Comparison of ENCODE assay signal across 8 cellular contexts in genomic region chr14:93332853-93333630, GRCh38. TPM values are rescaled to one million over a fixed set of nuclear protein-coding genes. Genes with fewer than 3 reads are reported as not detected.
DNase-seq lines count a peak whose midpoint lies in the region; ATAC-seq, FAIRE-seq and TF ChIP-seq lines count a peak whose summit lies in the region.

A gene with protein sequence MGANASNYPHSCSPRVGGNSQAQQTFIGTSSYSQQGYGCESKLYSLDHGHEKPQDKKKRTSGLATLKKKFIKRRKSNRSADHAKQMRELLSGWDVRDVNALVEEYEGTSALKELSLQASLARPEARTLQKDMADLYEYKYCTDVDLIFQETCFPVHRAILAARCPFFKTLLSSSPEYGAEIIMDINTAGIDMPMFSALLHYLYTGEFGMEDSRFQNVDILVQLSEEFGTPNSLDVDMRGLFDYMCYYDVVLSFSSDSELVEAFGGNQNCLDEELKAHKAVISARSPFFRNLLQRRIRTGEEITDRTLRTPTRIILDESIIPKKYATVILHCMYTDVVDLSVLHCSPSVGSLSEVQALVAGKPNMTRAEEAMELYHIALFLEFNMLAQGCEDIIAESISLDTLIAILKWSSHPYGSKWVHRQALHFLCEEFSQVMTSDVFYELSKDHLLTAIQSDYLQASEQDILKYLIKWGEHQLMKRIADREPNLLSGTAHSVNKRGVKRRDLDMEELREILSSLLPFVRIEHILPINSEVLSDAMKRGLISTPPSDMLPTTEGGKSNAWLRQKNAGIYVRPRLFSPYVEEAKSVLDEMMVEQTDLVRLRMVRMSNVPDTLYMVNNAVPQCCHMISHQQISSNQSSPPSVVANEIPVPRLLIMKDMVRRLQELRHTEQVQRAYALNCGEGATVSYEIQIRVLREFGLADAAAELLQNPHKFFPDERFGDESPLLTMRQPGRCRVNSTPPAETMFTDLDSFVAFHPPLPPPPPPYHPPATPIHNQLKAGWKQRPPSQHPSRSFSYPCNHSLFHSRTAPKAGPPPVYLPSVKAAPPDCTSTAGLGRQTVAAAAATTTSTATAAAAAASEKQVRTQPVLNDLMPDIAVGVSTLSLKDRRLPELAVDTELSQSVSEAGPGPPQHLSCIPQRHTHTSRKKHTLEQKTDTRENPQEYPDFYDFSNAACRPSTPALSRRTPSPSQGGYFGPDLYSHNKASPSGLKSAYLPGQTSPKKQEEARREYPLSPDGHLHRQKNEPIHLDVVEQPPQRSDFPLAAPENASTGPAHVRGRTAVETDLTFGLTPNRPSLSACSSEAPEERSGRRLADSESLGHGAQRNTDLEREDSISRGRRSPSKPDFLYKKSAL (minus strand): TSS chr14:93333036. CDS start chr14:93296051, 36,985 bp downstream.

- peak within 1 kb of the TSS; percentile 5 for H4K91ac ChIP-seq in H1 (replicated peaks; ENCODE audit: insufficient read length, low read length)

- H3K23ac ChIP-seq in H1 (ENCODE audit: insufficient read length) (no peak within 1 kb of the TSS), mesendoderm (ENCODE audit: low read length) (peak within 1 kb of the TSS; percentile 56)

- H2BK20ac ChIP-seq in H1 (ENCODE audit: low read length) = no peak within 1 kb of the TSS

- H3K27me3 ChIP-seq in HUES48 (ENCODE audit: control insufficient read depth, insufficient read depth, low read length) (no peaks in the 10 kb centered on the region), NT2/D1 (ENCODE audit: insufficient read depth, insufficient read length) (no peaks in the 10 kb centered on the region), H1 (replicated peaks in 1 of 4; ENCODE audit: control insufficient read depth in 3 of 4, extremely low read depth in 1 of 4, insufficient read depth in 3 of 4, low read length in 3 of 4) (no peaks in the 10 kb centered on the region), mesendoderm (ENCODE audit: insufficient read depth, low read length, poor library complexity) (no peaks in the 10 kb centered on the region)

- peak in 1 of 2 experiments; percentile 22; a peak in 1 of 4 replicates for TF ChIP-seq RAD21 in H1 (IDR thresholded peaks at IDR 0.05 in 1 of 2, conservative IDR thresholded peaks at IDR 0.05 in 1 of 2; ENCODE audit: low read depth in 2 of 2, low read length in 2 of 2)

- 2% methylated on average over 49 of the region's 74 CpGs; no CpG with 5 or more reads in 1 of the 2 experiments for WGBS in H1 (ENCODE audit: extremely low coverage in 1 of 2, insufficient coverage in 1 of 2, insufficient read length in 1 of 2, insufficient replicate concordance in 2 of 2, low coverage in 1 of 2, low lambda C conversion rate in 2 of 2, missing lambda C conversion rate in 1 of 2), 2 experiments
- no CpG with 5 or more reads among the region's 74 CpGs for WGBS in mesendoderm (ENCODE audit: extremely low coverage, insufficient coverage, low lambda C conversion rate)

- peak within 1 kb of the TSS; percentile 31; the same call in 1 of the 2 replicates for H2BK15ac ChIP-seq in H1 (ENCODE audit: low read length)
- no peak within 1 kb of the TSS for H2BK15ac ChIP-seq in mesendoderm (replicated peaks; ENCODE audit: low read depth)

- H3K4me3 ChIP-seq in HUES48 (ENCODE audit: low read depth, low read length) = peak within 1 kb of the TSS; percentile 92
- H3K4me3 ChIP-seq in NT2/D1 (ENCODE audit: insufficient read length, low read depth) = peak within 1 kb of the TSS; percentile 58
- peak within 1 kb of the TSS; percentile 79 to 92 (median 84) for H3K4me3 ChIP-seq in H1 (ENCODE audit: extremely low read depth in 1 of 4, insufficient read depth in 2 of 4, low read depth in 3 of 4, low read length in 4 of 4)
- H3K4me3 ChIP-seq in mesendoderm (ENCODE audit: low read length) = peak within 1 kb of the TSS; percentile 92

- peak within 1 kb of the TSS; percentile 48 for H3K4ac ChIP-seq in H1 (replicated peaks; ENCODE audit: insufficient read length, low read depth, low read length)
- peak within 1 kb of the TSS; percentile 100 for H3K4ac ChIP-seq in mesendoderm (ENCODE audit: low read depth, low read length)

- peak within 1 kb of the TSS; percentile 87 to 92 for H3K4me2 ChIP-seq in H1 (ENCODE audit: insufficient read depth in 1 of 2, low read depth in 2 of 2, low read length in 2 of 2)
- H3K4me2 ChIP-seq in mesendoderm (ENCODE audit: low read length) = peak within 1 kb of the TSS; percentile 90

- H2BK12ac ChIP-seq in H1 (ENCODE audit: low read depth, low read length) = no peak within 1 kb of the TSS

- peaks cover 9% of the 10 kb centered on the region for H3K23me2 ChIP-seq in H1 (ENCODE audit: low read depth, low read length)

- no peak for FAIRE-seq in H1 (lab: Jason Lieb, UNC)

- H2BK120ac ChIP-seq in H1 (replicated peaks; ENCODE audit: low read depth, low read length) (no peak within 1 kb of the TSS), mesendoderm (ENCODE audit: low read depth, low read length) (peak within 1 kb of the TSS; percentile 19)

- H3K4me1 Mint-ChIP-seq in activated CD8-positive, alpha-beta memory T cell treated with anti-CD3 and anti-CD28 coated beads, Interleukin-2, amount 10 ng/mL, durations not matched to agents 7 days and 5 days = peaks cover 42% of the 10 kb centered on the region

- peaks cover 0 to 11% of the 10 kb centered on the region in 2 experiments for H4K20me1 ChIP-seq in H1 (replicated peaks in 1 of 2; ENCODE audit: control insufficient read depth in 1 of 2, insufficient read depth in 2 of 2, low read length in 2 of 2)

- DNase-seq in Caki2 (ENCODE audit: low read depth) (peak; percentile 93), NT2/D1 (ENCODE audit: low read depth, low spot score) (peak; percentile 80), H1 (ENCODE audit: low read depth in 1 of 2, low spot score in 2 of 2) (peak; percentile 78 to 95), mesendoderm (peak; percentile 96)
- peak; percentile 95 for DNase-seq in activated CD8-positive, alpha-beta memory T cell treated with anti-CD3 and anti-CD28 coated beads, Interleukin-2, amount 10 ng/mL, durations not matched to agents 7 days and 5 days
- DNase-seq in stimulated activated CD8-positive, alpha-beta memory T cell treated with anti-CD3 and anti-CD28 coated beads, Interleukin-12 subunit alpha, Interleukin-12 subunit beta, amount 100 ng/mL, for 4 hours (ENCODE audit: low read depth) = peak; percentile 93

- no peak for TF ChIP-seq EP300 in H1 (IDR thresholded peaks at IDR 0.05; ENCODE audit: borderline replicate concordance in 1 of 2, low read depth in 2 of 2, low read length in 2 of 2)

- no peaks in the 10 kb centered on the region for H3K9me3 Mint-ChIP-seq in activated CD8-positive, alpha-beta memory T cell treated with anti-CD3 and anti-CD28 coated beads, Interleukin-2, amount 10 ng/mL, durations not matched to agents 7 days and 5 days (ENCODE audit: low read depth)

- H3K36me3 Mint-ChIP-seq in activated CD8-positive, alpha-beta memory T cell treated with anti-CD3 and anti-CD28 coated beads, Interleukin-2, amount 10 ng/mL, durations not matched to agents 7 days and 5 days = peaks cover 7% of the 10 kb centered on the region

- H3K79me2 ChIP-seq in H1 (ENCODE audit: control insufficient read depth in 1 of 2, insufficient read depth in 2 of 2, low read length in 2 of 2) (peaks cover 14 to 53% of the 10 kb centered on the region in 2 experiments), mesendoderm (ENCODE audit: control insufficient read depth, insufficient read depth, low read length) (peaks cover 41% of the 10 kb centered on the region)

- H3K36me3 ChIP-seq in HUES48 (ENCODE audit: control insufficient read depth, insufficient read depth, low read length) (no peaks in the 10 kb centered on the region), NT2/D1 (ENCODE audit: insufficient read depth, insufficient read length, low read length) (peaks cover 3% of the 10 kb centered on the region), H1 (ENCODE audit: control insufficient read depth in 2 of 4, insufficient read depth in 4 of 4, low read length in 3 of 4) (no peaks in the 10 kb centered on the region), mesendoderm (ENCODE audit: control insufficient read depth, insufficient read depth, low read length) (no peaks in the 10 kb centered on the region)

- H3K56ac ChIP-seq in H1 (replicated peaks; ENCODE audit: insufficient read length, low read depth, low read length) = no peak within 1 kb of the TSS
- H3K56ac ChIP-seq in mesendoderm (ENCODE audit: low read length) = peak within 1 kb of the TSS; percentile 94

- peak within 1 kb of the TSS; percentile 79 for H2AFZ ChIP-seq in H1 (ENCODE audit: low read length)

- POLR2A ChIA-PET in H1 (lab: Charles Lee; ENCODE audit: partially characterized antibody) = interaction anchor here (0.6 to 1.2 kb wide), 3 partner anchors 11 to 259 kb away, joined by 3 to 4 read pairs (median 3); no protein-coding TSS in a partner anchor

- H3K27ac Mint-ChIP-seq in activated CD8-positive, alpha-beta memory T cell treated with anti-CD3 and anti-CD28 coated beads, Interleukin-2, amount 10 ng/mL, durations not matched to agents 7 days and 5 days = peak within 1 kb of the TSS; percentile 90

- H2AK5ac ChIP-seq in H1 (ENCODE audit: low read depth, low read length) = no peak within 1 kb of the TSS; the same call in 1 of the 2 replicates
- H2AK5ac ChIP-seq in mesendoderm (ENCODE audit: low read length) = no peak within 1 kb of the TSS

- H3K9ac ChIP-seq in HUES48 (ENCODE audit: low read depth, low read length) (peak within 1 kb of the TSS; percentile 68), NT2/D1 (ENCODE audit: insufficient read length, low read depth) (peak within 1 kb of the TSS; percentile 70), H1 (replicated peaks in 1 of 4; ENCODE audit: extremely low read depth in 1 of 4, low read depth in 3 of 4, low read length in 3 of 4) (peak within 1 kb of the TSS; percentile 57 to 99 (median 72)), mesendoderm (ENCODE audit: low read length) (peak within 1 kb of the TSS; percentile 85)

- peaks cover 13% of the 10 kb centered on the region for H3K9me3 ChIP-seq in HUES48 (ENCODE audit: control insufficient read depth, insufficient read depth, low read length)
- peaks cover 15% of the 10 kb centered on the region; the same call in 1 of the 2 replicates for H3K9me3 ChIP-seq in NT2/D1 (ENCODE audit: insufficient read depth, low read length)
- no peaks in the 10 kb centered on the region for H3K9me3 ChIP-seq in H1 (ENCODE audit: insufficient read depth in 2 of 2, low read depth in 1 of 2, low read length in 1 of 2)

- peak within 1 kb of the TSS; percentile 68 for H4K5ac ChIP-seq in H1 (ENCODE audit: insufficient read length, low read depth, low read length)
- H4K5ac ChIP-seq in mesendoderm (ENCODE audit: low read length) = no peak within 1 kb of the TSS

- H2BK5ac ChIP-seq in H1 (ENCODE audit: low read depth, low read length) (peak within 1 kb of the TSS; percentile 10; the same call in 1 of the 2 replicates), mesendoderm (ENCODE audit: low read length) (peak within 1 kb of the TSS; percentile 22)

- no peak within 1 kb of the TSS for H3K14ac ChIP-seq in H1 (ENCODE audit: insufficient read length)

- in situ Hi-C loops in Caki2 (cut with HindIII; ENCODE audit: low pct_unique_long_range_greater_than_20kb, low sequenced_read_pairs) = no loop called here

- H3K79me1 ChIP-seq in H1 (ENCODE audit: low read depth, low read length) (peaks cover 4% of the 10 kb centered on the region; the same call in 1 of the 2 replicates), mesendoderm (ENCODE audit: low read length) (peaks cover 6% of the 10 kb centered on the region)

- ATAC-seq in GM21390 (IDR thresholded peaks at IDR 0.05; ENCODE audit: unreplicated experiment) = peak; percentile 74
- ATAC-seq in activated CD8-positive, alpha-beta memory T cell treated with anti-CD3 and anti-CD28 coated beads, Interleukin-2, amount 10 ng/mL, durations not matched to agents 7 days and 5 days = peak; percentile 94

- peak; percentile 48 to 67; a peak in 2 of 3 replicates for TF ChIP-seq POLR2A in H1 (IDR thresholded peaks at IDR 0.05; ENCODE audit: control extremely low read depth in 1 of 2, low read depth in 2 of 2, low read length in 2 of 2)

- H3K18ac ChIP-seq in H1 (ENCODE audit: extremely low read depth, low read length) (peak within 1 kb of the TSS; percentile 71; the same call in 1 of the 2 replicates), mesendoderm (ENCODE audit: low read length) (peak within 1 kb of the TSS; percentile 95)

- peak within 1 kb of the TSS; percentile 92 for H3K4me3 Mint-ChIP-seq in activated CD8-positive, alpha-beta memory T cell treated with anti-CD3 and anti-CD28 coated beads, Interleukin-2, amount 10 ng/mL, durations not matched to agents 7 days and 5 days

- H3K4me1 ChIP-seq in HUES48 (ENCODE audit: control insufficient read depth, insufficient read depth, low read length) (peaks cover 37% of the 10 kb centered on the region), NT2/D1 (ENCODE audit: insufficient read depth, insufficient read length) (no peaks in the 10 kb centered on the region), H1 (replicated peaks in 1 of 4; ENCODE audit: control insufficient read depth in 3 of 4, insufficient read depth in 4 of 4, low read length in 3 of 4) (peaks cover 3 to 11% (median 4%) of the 10 kb centered on the region in 4 experiments; a peak in 6 of 7 replicates), mesendoderm (ENCODE audit: control insufficient read depth, low read depth, low read length) (no peaks in the 10 kb centered on the region)

- no peak for TF ChIP-seq CTCF in H1 (IDR thresholded peaks at IDR 0.05; ENCODE audit: control extremely low read depth in 1 of 3, insufficient read depth in 1 of 3, low read depth in 1 of 3, low read length in 3 of 3)

- H3K27ac ChIP-seq in HUES48 (ENCODE audit: low read depth, low read length) (peak within 1 kb of the TSS; percentile 93), H1 (ENCODE audit: low read depth, low read length) (peak within 1 kb of the TSS; percentile 61), mesendoderm (ENCODE audit: low read depth, low read length) (peak within 1 kb of the TSS; percentile 98)

- no peaks in the 10 kb centered on the region for H3K27me3 Mint-ChIP-seq in activated CD8-positive, alpha-beta memory T cell treated with anti-CD3 and anti-CD28 coated beads, Interleukin-2, amount 10 ng/mL, durations not matched to agents 7 days and 5 days

- CTCF ChIA-PET in activated CD8-positive, alpha-beta memory T cell treated with anti-CD3 and anti-CD28 coated beads, Interleukin-2, amount 10 ng/mL, durations not matched to agents 7 days and 5 days (lab: Charles Lee) = interaction anchor here (1.0 kb wide), 1 partner anchor 220 kb away, joined by 3 read pairs; no protein-coding TSS in a partner anchor
- CTCF ChIA-PET in H1 (lab: Charles Lee; ENCODE audit: partially characterized antibody) = interaction anchor here (1.4 kb wide), 1 partner anchor 204 kb away, joined by 3 read pairs; no protein-coding TSS in a partner anchor

- peak within 1 kb of the TSS; percentile 96 for H4K8ac ChIP-seq in H1 (ENCODE audit: extremely low read depth, insufficient read depth, low read length)
- H4K8ac ChIP-seq in mesendoderm (ENCODE audit: low read depth, low read length) = no peak within 1 kb of the TSS

RNA-seq across cellular contexts. Expression of the gene that starts here (rescaled TPM):
- 11.2 and 12.9 TPM in 2 replicates for total RNA-seq in Caki2 (2014; rRNA removed; shearing (Covaris generic); ENCODE audit: low replicate concordance)
- total RNA-seq in activated CD8-positive, alpha-beta memory T cell treated with anti-CD3 and anti-CD28 coated beads, Interleukin-2, amount 10 ng/mL, durations not matched to agents 7 days and 5 days = 10 to 100 TPM; 16.8 to 18.3 TPM
- 46.1 and 48.6 TPM in 2 replicates for total RNA-seq in H1 (2021; fragmentation: NEBNext Ultra II Directional; extraction: Animal tissue kit (Norgen Biotek cat#: 25700))
- 10.8 and 12.1 TPM in 2 replicates for polyA plus RNA-seq in H1 (2011; rRNA removed)
- 11.0 TPM for polyA plus RNA-seq in H1 (2011; cell fraction: cytosol; rRNA removed)
- polyA plus RNA-seq in H1 (2011; cell fraction: nucleus; rRNA removed) = 14.0 TPM
- polyA plus RNA-seq in H1 (2012, experiment 1 of 2) = 9.6 to 16.3 TPM (median 13.9 TPM) in 4 replicates
- polyA plus RNA-seq in H1 (2012, experiment 2 of 2) = 1.1 TPM
- 25.3 TPM for polyA plus RNA-seq in H1 (2013, experiment 1 of 2)
- 23.7 TPM for polyA plus RNA-seq in H1 (2013, experiment 2 of 2)
- polyA minus RNA-seq in H1 (2011; rRNA and poly(A)+ RNA removed) = 44.0 and 45.1 TPM in 2 replicates
- 25.2 TPM for polyA minus RNA-seq in H1 (2011; cell fraction: cytosol; rRNA and poly(A)+ RNA removed)
- polyA minus RNA-seq in H1 (2011; cell fraction: nucleus; rRNA and poly(A)+ RNA removed) = 32.4 TPM
- polyA plus RNA-seq in mesendoderm (2013, experiment 1 of 2) = 21.2 TPM
- polyA plus RNA-seq in mesendoderm (2013, experiment 2 of 2) = 21.0 TPM

Comparison
In these comparisons a context has a peak if more than half of its experiments do, and no peak if none do; other contexts are left out.
1. Peak in every context shown above with its lines: DNase-seq, ATAC-seq, H3K4me3 ChIP-seq and H3K27ac ChIP-seq.